In the genomic region with DNA sequence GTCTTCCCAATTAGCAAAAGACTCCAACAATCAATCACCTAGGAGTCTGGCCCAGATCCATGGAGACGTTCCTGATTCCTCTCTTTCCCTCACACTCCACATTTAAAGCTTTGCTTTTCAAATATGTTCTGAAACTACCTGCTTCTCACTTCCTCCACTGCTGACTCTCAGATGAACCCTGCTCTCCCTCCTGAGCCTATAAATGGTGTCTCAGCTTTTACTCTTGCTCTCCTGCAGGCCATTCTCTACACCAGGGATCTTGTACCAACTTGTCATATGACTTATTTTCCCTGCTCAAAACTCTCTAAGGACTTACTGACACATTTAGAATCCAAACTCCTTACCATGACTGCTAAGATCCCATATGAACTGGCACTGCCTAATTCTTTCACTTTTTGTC, we compare ENCODE assay signal across 13 cellular contexts.
DNase-seq lines count a peak whose midpoint lies in the region; ATAC-seq, FAIRE-seq and TF ChIP-seq lines count a peak whose summit lies in the region.
"Had no signal": no experiment of that assay in that cellular context is flagged by ENCODE, and none has a peak within 500 bp of the region (broad histone marks: within the 10 kb centered on the region; RNA-seq: fewer than 3 reads in every experiment).

No MANE protein-coding gene starts in this region.

- H3K4me1 Mint-ChIP-seq in endodermal cell: peaks cover 20% of the 10 kb centered on the region
- H3K4me1 Mint-ChIP-seq: activated CD4-positive, alpha-beta memory T cell treated with anti-CD3 and anti-CD28 coated beads, Interleukin-2, amount 10 ng/mL, durations not matched to agents 7 days and 5 days; neural crest cell had no signal

- H3K36me3 Mint-ChIP-seq in endodermal cell (ENCODE audit: low read depth): no peaks in the 10 kb centered on the region

- WGBS in HepG2 (ENCODE audit: low lambda C conversion rate): 4% methylated on average over 1 of the region's 1 CpG
- WGBS in endodermal cell (ENCODE audit: insufficient coverage in 1 of 2, insufficient read length in 1 of 2), 2 experiments: 91 to 94% methylated on average over 1 of the region's 1 CpG

- ATAC-seq in GM18873 (IDR thresholded peaks at IDR 0.05; ENCODE audit: low FRiP score, unreplicated experiment) (peak; percentile 43), GM21723 (IDR thresholded peaks at IDR 0.05; ENCODE audit: unreplicated experiment) (peak; percentile 71), HG03175 (IDR thresholded peaks at IDR 0.05; ENCODE audit: unreplicated experiment) (peak; percentile 57), HepG2 (no peak)

- H3K4me3 ChIP-seq in epithelial cell of esophagus (ENCODE audit: low read length): no peak overlapping the region
- H3K4me3 ChIP-seq in HepG2 (replicated peaks in 1 of 3; ENCODE audit: insufficient read depth in 1 of 3, low read depth in 2 of 3, low read length in 3 of 3): no peak overlapping the region
- H3K4me3 ChIP-seq in endodermal cell (ENCODE audit: low read length): no peak overlapping the region

- no peaks in the 10 kb centered on the region for H3K79me2 ChIP-seq in HepG2 (ENCODE audit: insufficient read depth, low read length)

- H3K36me3 ChIP-seq in HepG2 (replicated peaks in 1 of 2; ENCODE audit: control insufficient read depth in 1 of 2, insufficient read depth in 2 of 2, low read length in 2 of 2) (no peaks in the 10 kb centered on the region), endodermal cell (ENCODE audit: control insufficient read depth, insufficient read depth, low read length) (no peaks in the 10 kb centered on the region)

- no peak overlapping the region for H2AFZ ChIP-seq in HepG2 (ENCODE audit: low read length)

- H3K27ac ChIP-seq in HepG2 (ENCODE audit: extremely low read length, insufficient read depth, low read length) (no peak overlapping the region), endodermal cell (ENCODE audit: low read depth, low read length) (no peak overlapping the region)

- TF ChIP-seq POLR2A in HepG2 (IDR thresholded peaks at IDR 0.05; ENCODE audit: insufficient read depth in 1 of 2, low read depth in 2 of 2, low read length in 2 of 2): no peak

- H3K9ac ChIP-seq in HepG2 (ENCODE audit: insufficient read depth, low read depth, low read length) (no peak overlapping the region), endodermal cell (ENCODE audit: extremely low read depth, low read length, poor library complexity, severe bottlenecking) (no peak overlapping the region)

- TF ChIP-seq RAD21 in HepG2 (CRISPR knock-in tag; IDR thresholded peaks at IDR 0.05): no peak

- peaks cover 40% of the 10 kb centered on the region for H3K27me3 Mint-ChIP-seq in endodermal cell (ENCODE audit: insufficient read depth)
- H3K27me3 Mint-ChIP-seq: activated CD4-positive, alpha-beta memory T cell treated with anti-CD3 and anti-CD28 coated beads, Interleukin-2, amount 10 ng/mL, durations not matched to agents 7 days and 5 days had no signal

- DNase-seq in epithelial cell of esophagus (ENCODE audit: low read depth) (peak; percentile 44), HepG2 (ENCODE audit: low spot score) (no peak), H4 (ENCODE audit: low spot score) (no peak), endodermal cell (no peak)
- DNase-seq in activated CD4-positive, alpha-beta T cell treated with anti-CD3 and anti-CD28 coated beads for 4 hours: no peak
- DNase-seq: activated CD4-positive, alpha-beta memory T cell treated with anti-CD3 and anti-CD28 coated beads, Interleukin-2, amount 10 ng/mL, durations not matched to agents 7 days and 5 days; aorta; NCI-H1105 treated with DMSO at 0.1 percent for 48 hours; substantia nigra had no signal

- no peaks in the 10 kb centered on the region for H4K20me1 ChIP-seq in HepG2 (ENCODE audit: insufficient read depth, low read length)

- H3K9me3 Mint-ChIP-seq in endodermal cell: peaks cover 5% of the 10 kb centered on the region

- no peaks in the 10 kb centered on the region for H3K27me3 ChIP-seq in HepG2 (ENCODE audit: control insufficient read depth in 1 of 2, insufficient read depth in 2 of 2, low read length in 2 of 2)
- peaks cover 6% of the 10 kb centered on the region for H3K27me3 ChIP-seq in endodermal cell (ENCODE audit: control insufficient read depth, insufficient read depth, low read length, poor library complexity, severe bottlenecking)

- in situ Hi-C loops in HepG2 (cut with HindIII; ENCODE audit: extremely low pct_ligation_motif_present, low pct_unique_long_range_greater_than_20kb): no loop called here

- POLR2A ChIA-PET in HepG2 (lab: Yijun Ruan, JAX): no interaction called here

- FAIRE-seq in HepG2 (lab: Jason Lieb, UNC): no peak

- H3K27ac Mint-ChIP-seq in endodermal cell: no peak overlapping the region
- H3K27ac Mint-ChIP-seq: activated CD4-positive, alpha-beta memory T cell treated with anti-CD3 and anti-CD28 coated beads, Interleukin-2, amount 10 ng/mL, durations not matched to agents 7 days and 5 days had no signal

- BruUV-seq in HepG2 (replicated peaks; lab: Mats Ljungman, UMichigan): no TSS peak

- intact Hi-C loops in HepG2 (cut with micrococcal nuclease; ENCODE audit: unreplicated experiment): no loop called here

- H3K9me3 ChIP-seq in HepG2 (ENCODE audit: low read length): peaks cover 6% of the 10 kb centered on the region; the same call in 1 of the 2 replicates
- no peaks in the 10 kb centered on the region for H3K9me3 ChIP-seq in endodermal cell (ENCODE audit: control insufficient read depth, low read length)

- CTCF ChIA-PET in HepG2 (lab: Yijun Ruan, JAX; ENCODE audit: low intra/inter-chr PET ratio, low total read pairs): no interaction called here

- TF ChIP-seq CTCF in epithelial cell of esophagus (IDR thresholded peaks at IDR 0.05; ENCODE audit: insufficient read depth, low read depth, low read length, missing control alignments) (no peak), HepG2 (CRISPR knock-in tag; IDR thresholded peaks at IDR 0.05) (no peak), endodermal cell (conservative IDR thresholded peaks at IDR 0.05) (no peak)

- TF ChIP-seq EP300 in HepG2 (IDR thresholded peaks at IDR 0.05; ENCODE audit: low read depth in 2 of 2, low read length in 2 of 2) (no peak), HepG2 (CRISPR knock-in tag; IDR thresholded peaks at IDR 0.05; ENCODE audit: borderline replicate concordance) (no peak)

- H3K4me3 Mint-ChIP-seq in endodermal cell: no peak overlapping the region
- H3K4me3 Mint-ChIP-seq: activated CD4-positive, alpha-beta memory T cell treated with anti-CD3 and anti-CD28 coated beads, Interleukin-2, amount 10 ng/mL, durations not matched to agents 7 days and 5 days; neural crest cell had no signal

- no peak overlapping the region for H3K4me2 ChIP-seq in HepG2 (ENCODE audit: low read depth, low read length)

- H3K4me1 ChIP-seq in HepG2 (ENCODE audit: insufficient read depth, low read length): no peaks in the 10 kb centered on the region
- peaks cover 4% of the 10 kb centered on the region for H3K4me1 ChIP-seq in endodermal cell (ENCODE audit: control insufficient read depth, insufficient read depth, low read length)

TF ChIP-seq in HepG2, 621 proteins besides CTCF, POLR2A, EP300 and RAD21 (continues in another document):
- TF ChIP-seq, protein P1, sequence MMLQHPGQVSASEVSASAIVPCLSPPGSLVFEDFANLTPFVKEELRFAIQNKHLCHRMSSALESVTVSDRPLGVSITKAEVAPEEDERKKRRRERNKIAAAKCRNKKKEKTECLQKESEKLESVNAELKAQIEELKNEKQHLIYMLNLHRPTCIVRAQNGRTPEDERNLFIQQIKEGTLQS (CRISPR knock-in tag; IDR thresholded peaks at IDR 0.05): no peak
- TF ChIP-seq, protein P2, sequence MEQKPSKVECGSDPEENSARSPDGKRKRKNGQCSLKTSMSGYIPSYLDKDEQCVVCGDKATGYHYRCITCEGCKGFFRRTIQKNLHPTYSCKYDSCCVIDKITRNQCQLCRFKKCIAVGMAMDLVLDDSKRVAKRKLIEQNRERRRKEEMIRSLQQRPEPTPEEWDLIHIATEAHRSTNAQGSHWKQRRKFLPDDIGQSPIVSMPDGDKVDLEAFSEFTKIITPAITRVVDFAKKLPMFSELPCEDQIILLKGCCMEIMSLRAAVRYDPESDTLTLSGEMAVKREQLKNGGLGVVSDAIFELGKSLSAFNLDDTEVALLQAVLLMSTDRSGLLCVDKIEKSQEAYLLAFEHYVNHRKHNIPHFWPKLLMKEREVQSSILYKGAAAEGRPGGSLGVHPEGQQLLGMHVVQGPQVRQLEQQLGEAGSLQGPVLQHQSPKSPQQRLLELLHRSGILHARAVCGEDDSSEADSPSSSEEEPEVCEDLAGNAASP (CRISPR knock-in tag; IDR thresholded peaks at IDR 0.05; ENCODE audit: borderline replicate concordance): no peak
- TF ChIP-seq, protein P3, sequence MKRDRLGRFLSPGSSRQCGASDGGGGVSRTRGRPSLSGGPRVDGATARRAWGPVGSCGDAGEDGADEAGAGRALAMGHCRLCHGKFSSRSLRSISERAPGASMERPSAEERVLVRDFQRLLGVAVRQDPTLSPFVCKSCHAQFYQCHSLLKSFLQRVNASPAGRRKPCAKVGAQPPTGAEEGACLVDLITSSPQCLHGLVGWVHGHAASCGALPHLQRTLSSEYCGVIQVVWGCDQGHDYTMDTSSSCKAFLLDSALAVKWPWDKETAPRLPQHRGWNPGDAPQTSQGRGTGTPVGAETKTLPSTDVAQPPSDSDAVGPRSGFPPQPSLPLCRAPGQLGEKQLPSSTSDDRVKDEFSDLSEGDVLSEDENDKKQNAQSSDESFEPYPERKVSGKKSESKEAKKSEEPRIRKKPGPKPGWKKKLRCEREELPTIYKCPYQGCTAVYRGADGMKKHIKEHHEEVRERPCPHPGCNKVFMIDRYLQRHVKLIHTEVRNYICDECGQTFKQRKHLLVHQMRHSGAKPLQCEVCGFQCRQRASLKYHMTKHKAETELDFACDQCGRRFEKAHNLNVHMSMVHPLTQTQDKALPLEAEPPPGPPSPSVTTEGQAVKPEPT (CRISPR knock-in tag; IDR thresholded peaks at IDR 0.05; ENCODE audit: low read depth): no peak
- TF ChIP-seq, protein P4, sequence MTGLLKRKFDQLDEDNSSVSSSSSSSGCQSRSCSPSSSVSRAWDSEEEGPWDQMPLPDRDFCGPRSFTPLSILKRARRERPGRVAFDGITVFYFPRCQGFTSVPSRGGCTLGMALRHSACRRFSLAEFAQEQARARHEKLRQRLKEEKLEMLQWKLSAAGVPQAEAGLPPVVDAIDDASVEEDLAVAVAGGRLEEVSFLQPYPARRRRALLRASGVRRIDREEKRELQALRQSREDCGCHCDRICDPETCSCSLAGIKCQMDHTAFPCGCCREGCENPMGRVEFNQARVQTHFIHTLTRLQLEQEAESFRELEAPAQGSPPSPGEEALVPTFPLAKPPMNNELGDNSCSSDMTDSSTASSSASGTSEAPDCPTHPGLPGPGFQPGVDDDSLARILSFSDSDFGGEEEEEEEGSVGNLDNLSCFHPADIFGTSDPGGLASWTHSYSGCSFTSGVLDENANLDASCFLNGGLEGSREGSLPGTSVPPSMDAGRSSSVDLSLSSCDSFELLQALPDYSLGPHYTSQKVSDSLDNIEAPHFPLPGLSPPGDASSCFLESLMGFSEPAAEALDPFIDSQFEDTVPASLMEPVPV (CRISPR knock-in tag; IDR thresholded peaks at IDR 0.05): no peak
- no peak for TF ChIP-seq FOXK2 (IDR thresholded peaks at IDR 0.05)
- TF ChIP-seq ZNF256 (CRISPR knock-in tag; conservative IDR thresholded peaks at IDR 0.05): no peak
- no peak for TF ChIP-seq CHD2 (IDR thresholded peaks at IDR 0.05; ENCODE audit: low read depth, low read length)
- TF ChIP-seq POLR2AphosphoS5 (IDR thresholded peaks at IDR 0.05; ENCODE audit: low read depth, low read length): no peak
- TF ChIP-seq ZNF205 (CRISPR knock-in tag; IDR thresholded peaks at IDR 0.05): no peak
